26 cellular contexts compared by ENCODE assay signal in the genomic region with DNA sequence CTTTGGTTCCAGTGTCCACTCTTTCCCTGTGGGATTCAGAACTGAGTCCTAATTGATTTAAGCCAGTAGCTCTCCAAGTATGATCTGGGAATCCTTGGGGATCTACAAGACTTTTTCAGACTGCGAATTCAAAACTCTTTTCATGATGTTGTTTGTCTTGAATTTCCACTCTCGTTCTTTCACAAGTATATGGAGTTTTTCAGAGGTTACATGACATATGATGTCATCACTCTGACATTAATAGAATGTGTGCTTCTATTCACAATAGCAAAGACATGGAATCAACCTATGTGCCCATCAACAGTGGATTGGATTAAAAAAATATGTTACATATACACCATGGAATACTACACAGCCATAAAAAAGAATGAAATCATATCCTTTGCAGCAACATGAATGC.
"Had no signal": no experiment of that assay in that cellular context is flagged by ENCODE, and none has a peak within 500 bp of the region (broad histone marks: within the 10 kb centered on the region; RNA-seq: fewer than 3 reads in every experiment).

No MANE protein-coding gene starts in this region.

- H3K27ac ChIP-seq: left lung, lower lobe of right lung, neural progenitor cell, neutrophil, ovary, prostate gland, sigmoid colon, spleen, suprapubic skin, thoracic aorta, tibial artery, upper lobe of right lung had no signal

- H3K36me3 ChIP-seq: left lung, lower lobe of right lung, neural progenitor cell, neutrophil, ovary, prostate gland, sigmoid colon, spleen, suprapubic skin, thoracic aorta, tibial artery, upper lobe of right lung had no signal

- H3K4me3 ChIP-seq: left lung, lower lobe of right lung, ovary, prostate gland, sigmoid colon, spleen, suprapubic skin, thoracic aorta, tibial artery, upper lobe of right lung had no signal

- H3K27ac Mint-ChIP-seq: naive thymus-derived CD8-positive, alpha-beta T cell; neural progenitor cell; stimulated activated effector memory CD8-positive, alpha-beta T cell treated with anti-CD3 and anti-CD28 coated beads, Interleukin-12 subunit alpha, Interleukin-12 subunit beta, amount 100 ng/mL, for 72 hours; stimulated activated naive CD8-positive, alpha-beta T cell treated with anti-CD3 and anti-CD28 coated beads, Interleukin-15, Interleukin-2, amounts not matched to agents 100 ng/mL and 50 ng/mL, for 24 hours had no signal

- H3K9me3 ChIP-seq: left lung, lower lobe of right lung, neutrophil, ovary, prostate gland, sigmoid colon, suprapubic skin, thoracic aorta, tibial artery, upper lobe of right lung had no signal

- H3K9ac ChIP-seq: neural progenitor cell had no signal

- ATAC-seq: left colon; left lung; lower lobe of right lung; naive thymus-derived CD8-positive, alpha-beta T cell; right cardiac atrium; stimulated activated effector memory CD8-positive, alpha-beta T cell treated with anti-CD3 and anti-CD28 coated beads, Interleukin-12 subunit alpha, Interleukin-12 subunit beta, amount 100 ng/mL, for 72 hours; upper lobe of right lung had no signal

- DNase-seq: hippocampal formation; kidney glomerular epithelial cell; left colon; left lung; lower lobe of right lung; mammary epithelial cell; mesenchymal stem cell; naive thymus-derived CD8-positive, alpha-beta T cell; occipital lobe; ovary; retina; right cardiac atrium; sigmoid colon; small intestine; spleen; stimulated activated CD4-positive, alpha-beta T cell treated with anti-CD3 and anti-CD28 coated beads, Interleukin-4, amount 100 ng/mL, for 24 hours; stimulated activated naive CD4-positive, alpha-beta T cell; tibial artery; upper lobe of right lung had no signal

- H3K4me3 Mint-ChIP-seq: naive thymus-derived CD8-positive, alpha-beta T cell; stimulated activated effector memory CD8-positive, alpha-beta T cell treated with anti-CD3 and anti-CD28 coated beads, Interleukin-12 subunit alpha, Interleukin-12 subunit beta, amount 100 ng/mL, for 72 hours; stimulated activated naive CD8-positive, alpha-beta T cell treated with anti-CD3 and anti-CD28 coated beads, Interleukin-15, Interleukin-2, amounts not matched to agents 100 ng/mL and 50 ng/mL, for 24 hours had no signal

- H3K27me3 ChIP-seq: neural progenitor cell, ovary, sigmoid colon, suprapubic skin, tibial artery, upper lobe of right lung had no signal

- H3K36me3 Mint-ChIP-seq: neural progenitor cell; stimulated activated effector memory CD8-positive, alpha-beta T cell treated with anti-CD3 and anti-CD28 coated beads, Interleukin-12 subunit alpha, Interleukin-12 subunit beta, amount 100 ng/mL, for 72 hours had no signal

- H2AFZ ChIP-seq: neural progenitor cell had no signal

- H3K9me3 Mint-ChIP-seq: naive thymus-derived CD8-positive, alpha-beta T cell; stimulated activated effector memory CD8-positive, alpha-beta T cell treated with anti-CD3 and anti-CD28 coated beads, Interleukin-12 subunit alpha, Interleukin-12 subunit beta, amount 100 ng/mL, for 72 hours; stimulated activated naive CD8-positive, alpha-beta T cell treated with anti-CD3 and anti-CD28 coated beads, Interleukin-15, Interleukin-2, amounts not matched to agents 100 ng/mL and 50 ng/mL, for 24 hours had no signal

- H3K4me1 ChIP-seq: left lung, lower lobe of right lung, prostate gland, sigmoid colon, spleen, suprapubic skin, tibial artery, upper lobe of right lung had no signal
